37 cellular contexts compared by ENCODE assay signal in genomic region chr2:2059199-2059598, GRCh38.
"Had no signal": no experiment of that assay in that cellular context is flagged by ENCODE, and none has a peak within 500 bp of the region (broad histone marks: within the 10 kb centered on the region; RNA-seq: fewer than 3 reads in every experiment).

No MANE protein-coding gene starts in this region.

- H3K27me3 ChIP-seq: adrenal gland, ascending aorta, body of pancreas, brain microvascular endothelial cell, breast epithelium, cardiac muscle cell had no signal

- H3K27ac Mint-ChIP-seq: activated naive CD4-positive, alpha-beta T cell treated with anti-CD3 and anti-CD28 coated beads for 36 hours; activated naive CD4-positive, alpha-beta T cell treated with anti-CD3 and anti-CD28 coated beads, Interleukin-2, amount 10 ng/mL, durations not matched to agents 7 days and 5 days; activated naive CD4-positive, alpha-beta T cell treated with anti-CD3 and anti-CD28 coated beads, Interleukin-2, amount 50 U/mL, for 24 hours; activated naive CD4-positive, alpha-beta T cell treated with anti-CD3 and anti-CD28 coated beads, Interleukin-2, amount 50 U/mL, for 72 hours; activated naive CD8-positive, alpha-beta T cell; activated naive CD8-positive, alpha-beta T cell treated with anti-CD3 and anti-CD28 coated beads for 36 hours; activated naive CD8-positive, alpha-beta T cell treated with anti-CD3 and anti-CD28 coated beads, Interleukin-2, amount 10 ng/mL, durations not matched to agents 7 days and 5 days; activated naive CD8-positive, alpha-beta T cell treated with anti-CD3 and anti-CD28 coated beads, Interleukin-2, amount 50 U/mL, for 24 hours; activated T-cell treated with anti-CD3 and anti-CD28 coated beads, Interleukin-2, amount 50 U/mL, for 24 hours; activated T-cell treated with anti-CD3 and anti-CD28 coated beads, Interleukin-2, amount 50 U/mL, for 72 hours; activated T-helper 1 cell treated with anti-CD3 and anti-CD28 coated beads, Interleukin-12 subunit alpha, Interleukin-12 subunit beta, Interleukin-2, Interleukin-4 antibody, amounts not matched to agents 30 ng/mL and 10 ng/mL and 1 ng/mL, durations not matched to agents 14 hours and 24 hours and 36 hours; activated T-helper 17 cell treated with anti-CD3 and anti-CD28 coated beads, Interleukin-2, amount 50 U/mL, for 72 hours; activated T-helper 2 cell treated with anti-CD3 and anti-CD28 coated beads, Interferon-gamma antibody, Interleukin-2, Interleukin-4, amounts not matched to agents 10 μg/mL and 5 μg/mL and 100 μg/mL, durations not matched to agents 14 hours and 24 hours and 36 hours had no signal

- H3K27me3 Mint-ChIP-seq: activated naive CD4-positive, alpha-beta T cell treated with anti-CD3 and anti-CD28 coated beads, Interleukin-2, amount 50 U/mL, for 24 hours; activated naive CD8-positive, alpha-beta T cell; activated T-cell treated with anti-CD3 and anti-CD28 coated beads, Interleukin-2, amount 50 U/mL, for 24 hours had no signal

- H3K27ac ChIP-seq: adrenal gland, ascending aorta, body of pancreas, brain microvascular endothelial cell, breast epithelium, cardiac muscle cell had no signal

- H3K4me1 ChIP-seq: adrenal gland, ascending aorta, body of pancreas, breast epithelium had no signal

- H3K36me3 ChIP-seq: adrenal gland, ascending aorta, brain microvascular endothelial cell, breast epithelium, cardiac muscle cell had no signal

- H3K4me3 Mint-ChIP-seq: activated naive CD4-positive, alpha-beta T cell treated with anti-CD3 and anti-CD28 coated beads for 36 hours; activated naive CD4-positive, alpha-beta T cell treated with anti-CD3 and anti-CD28 coated beads, Interleukin-2, amount 10 ng/mL, durations not matched to agents 7 days and 5 days; activated naive CD4-positive, alpha-beta T cell treated with anti-CD3 and anti-CD28 coated beads, Interleukin-2, amount 50 U/mL, for 24 hours; activated naive CD8-positive, alpha-beta T cell; activated naive CD8-positive, alpha-beta T cell treated with anti-CD3 and anti-CD28 coated beads for 36 hours; activated naive CD8-positive, alpha-beta T cell treated with anti-CD3 and anti-CD28 coated beads, Interleukin-2, amount 10 ng/mL, durations not matched to agents 7 days and 5 days; activated naive CD8-positive, alpha-beta T cell treated with anti-CD3 and anti-CD28 coated beads, Interleukin-2, amount 50 U/mL, for 24 hours; activated T-cell treated with anti-CD3 and anti-CD28 coated beads, Interleukin-2, amount 50 U/mL, for 24 hours; activated T-cell treated with anti-CD3 and anti-CD28 coated beads, Interleukin-2, amount 50 U/mL, for 4 hours; activated T-cell treated with anti-CD3 and anti-CD28 coated beads, Interleukin-2, amount 50 U/mL, for 72 hours; activated T-helper 1 cell treated with anti-CD3 and anti-CD28 coated beads, Interleukin-12 subunit alpha, Interleukin-12 subunit beta, Interleukin-2, Interleukin-4 antibody, amounts not matched to agents 30 ng/mL and 10 ng/mL and 1 ng/mL, durations not matched to agents 14 hours and 24 hours and 36 hours; activated T-helper 17 cell treated with anti-CD3 and anti-CD28 coated beads, Interleukin-2, amount 50 U/mL, for 72 hours; brain; central memory CD8-positive, alpha-beta T cell had no signal

- H3K4me3 ChIP-seq: adrenal gland, ascending aorta, body of pancreas, breast epithelium, cardiac muscle cell had no signal

- H3K36me3 Mint-ChIP-seq: activated naive CD8-positive, alpha-beta T cell had no signal

- DNase-seq: activated effector memory CD4-positive, alpha-beta T cell treated with anti-CD3 and anti-CD28 coated beads, Interleukin-2, amount 50 U/mL, for 16 hours; activated effector memory CD4-positive, alpha-beta T cell treated with Interleukin-2 at 50 U/mL for 16 hours; activated gamma-delta T cell; activated gamma-delta T cell treated with Interleukin-2 at 50 U/mL for 16 hours; activated naive CD4-positive, alpha-beta T cell; activated naive CD4-positive, alpha-beta T cell treated with anti-CD3 and anti-CD28 coated beads for 36 hours; activated naive CD4-positive, alpha-beta T cell treated with anti-CD3 and anti-CD28 coated beads, Interleukin-2, amount 10 ng/mL, durations not matched to agents 7 days and 5 days; activated naive CD4-positive, alpha-beta T cell treated with anti-CD3 and anti-CD28 coated beads, Interleukin-2, amount 50 U/mL, for 16 hours; activated naive CD4-positive, alpha-beta T cell treated with Interleukin-2 at 50 U/mL for 16 hours; activated naive CD8-positive, alpha-beta T cell treated with anti-CD3 and anti-CD28 coated beads for 36 hours; activated naive CD8-positive, alpha-beta T cell treated with anti-CD3 and anti-CD28 coated beads, Interleukin-2, amount 10 ng/mL, durations not matched to agents 7 days and 5 days; activated naive CD8-positive, alpha-beta T cell treated with anti-CD3 and anti-CD28 coated beads, Interleukin-2, amount 50 U/mL, for 24 hours; activated T-cell treated with anti-CD3 and anti-CD28 coated beads, Interleukin-2, amount 50 U/mL, for 1 hour; activated T-cell treated with anti-CD3 and anti-CD28 coated beads, Interleukin-2, amount 50 U/mL, for 24 hours; activated T-cell treated with anti-CD3 and anti-CD28 coated beads, Interleukin-2, amount 50 U/mL, for 4 hours; activated T-cell treated with anti-CD3 and anti-CD28 coated beads, Interleukin-2, amount 50 U/mL, for 48 hours; activated T-cell treated with anti-CD3 and anti-CD28 coated beads, Interleukin-2, amount 50 U/mL, for 72 hours; adrenal gland; amniotic stem cell; amygdala; anterior cingulate cortex; body of pancreas; brain microvascular endothelial cell; caudate nucleus; central memory CD4-positive, alpha-beta T cell; cerebellar nuclear complex had no signal

- H3K9me3 ChIP-seq: adrenal gland, ascending aorta, body of pancreas, breast epithelium had no signal
